In genomic region chr1:43706598-43707190, GRCh38 we compare ENCODE assay signal across 8 cellular contexts. TPM values are rescaled to one million over a fixed set of nuclear protein-coding genes. Genes with fewer than 3 reads are reported as not detected.
DNase-seq lines count a peak whose midpoint lies in the region; ATAC-seq and TF ChIP-seq lines count a peak whose summit lies in the region.

No MANE protein-coding gene starts in this region.

- intact Hi-C loops in esophagus squamous epithelium (cut with DNase I): no loop called here

- H3K4me3 ChIP-seq in HL-60 (replicated peaks; ENCODE audit: insufficient read depth, low read length) (peak overlapping the region; percentile 81), esophagus squamous epithelium (peak overlapping the region; percentile 74 to 93 (median 92)), neuron (ENCODE audit: low read length) (peak overlapping the region; percentile 87)

- H3K27me3 ChIP-seq in HL-60 (ENCODE audit: insufficient read depth, poor library complexity, severe bottlenecking) (no peaks in the 10 kb centered on the region), esophagus squamous epithelium (no peaks in the 10 kb centered on the region), neuron (ENCODE audit: insufficient read depth, low read length) (no peaks in the 10 kb centered on the region)

- H3K4me3 Mint-ChIP-seq in WTC11: peak overlapping the region; percentile 83

- H3K36me3 ChIP-seq in esophagus squamous epithelium (peaks cover 0 to 33% (median 6%) of the 10 kb centered on the region in 3 donors), neuron (ENCODE audit: insufficient read depth, low read length) (peaks cover 40% of the 10 kb centered on the region)

- peak; percentile 43 for DNase-seq in GM03348 (ENCODE audit: low spot score)
- DNase-seq in HL-60 (ENCODE audit: low read depth in 1 of 2, low spot score in 1 of 2): peak in 1 of 2 experiments; percentile 50
- DNase-seq in WTC11 (ENCODE audit: low spot score): peak; percentile 64
- DNase-seq in esophagus squamous epithelium (lab: John Stamatoyannopoulos, UW): no peak
- DNase-seq in NCI-H1048 (lab: John Stamatoyannopoulos, UW): no peak

- WGBS in esophagus squamous epithelium, 2 donors: 0 to 1% methylated on average over 10 to 11 of the region's 30 CpGs

- H2AFZ ChIP-seq in neuron (ENCODE audit: low read depth, low read length): peak overlapping the region; percentile 23

- peaks cover 30% of the 10 kb centered on the region for H3K36me3 Mint-ChIP-seq in WTC11

- H3K4me1 ChIP-seq in esophagus squamous epithelium (peaks cover 13 to 45% (median 21%) of the 10 kb centered on the region in 3 donors), neuron (ENCODE audit: insufficient read depth, low read length) (peaks cover 27% of the 10 kb centered on the region)

- H3K27ac Mint-ChIP-seq in WTC11: peak overlapping the region; percentile 78

- H3K27me3 Mint-ChIP-seq in WTC11 (ENCODE audit: low read depth): no peaks in the 10 kb centered on the region

- CTCF ChIA-PET in WTC11 (lab: Charles Lee): interaction anchor here (0.8 to 3.9 kb wide), 9 partner anchors 53 to 341 kb away, joined by 3 to 51 read pairs (median 5); no protein-coding TSS in a partner anchor

- peak overlapping the region; percentile 83 for H3K27ac ChIP-seq in HL-60 (replicated peaks)
- H3K27ac ChIP-seq in esophagus squamous epithelium: peak overlapping the region; percentile 55 to 91 (median 84)

- no peaks in the 10 kb centered on the region for H3K9me3 Mint-ChIP-seq in WTC11

- POLR2A ChIA-PET in WTC11 (lab: Charles Lee): interaction anchor here (0.6 to 1.6 kb wide), 7 partner anchors 16 to 228 kb away, joined by 3 to 5 read pairs (median 3); partner anchors contain the start of gene KDM4A

- peaks cover 17% of the 10 kb centered on the region for H3K4me1 Mint-ChIP-seq in WTC11

- H3K9me3 ChIP-seq in esophagus squamous epithelium (no peaks in the 10 kb centered on the region), neuron (ENCODE audit: low read length) (no peaks in the 10 kb centered on the region)

- TF ChIP-seq POLR2A in esophagus squamous epithelium (IDR thresholded peaks at IDR 0.05): no peak

- peak; percentile 39 for ATAC-seq in WTC11
- no peak for ATAC-seq in HG02642 (IDR thresholded peaks at IDR 0.05; ENCODE audit: poor library complexity, unreplicated experiment)
- no peak for ATAC-seq in HG02938 (IDR thresholded peaks at IDR 0.05; ENCODE audit: unreplicated experiment)

- TF ChIP-seq CTCF in HL-60 (IDR thresholded peaks at IDR 0.05; ENCODE audit: insufficient read depth, low read length): no peak
- TF ChIP-seq CTCF in WTC11 (IDR thresholded peaks at IDR 0.05): no peak
- TF ChIP-seq CTCF in esophagus squamous epithelium (IDR thresholded peaks at IDR 0.05): no peak

TF ChIP-seq in WTC11, 78 proteins besides CTCF, POLR2A, EP300 and RAD21:
- TF ChIP-seq SMAD3 (CRISPR knock-in tag; IDR thresholded peaks at IDR 0.05; ENCODE audit: borderline replicate concordance) (0 out of 2 replicates have a peak, but pooled peaks have one; percentile 53), ZNF671 (CRISPR knock-in tag; IDR thresholded peaks at IDR 0.05) (peak; percentile 67; the same call in 1 of the 2 replicates), NFYB (CRISPR knock-in tag; conservative IDR thresholded peaks at IDR 0.05; ENCODE audit: low read depth) (no peak), RELA (CRISPR knock-in tag; IDR thresholded peaks at IDR 0.05; ENCODE audit: borderline replicate concordance) (peak; percentile 79; the same call in 1 of the 2 replicates), EMX1 (CRISPR knock-in tag; IDR thresholded peaks at IDR 0.05) (0 out of 2 replicates have a peak, but pooled peaks have one; percentile 42), ZMAT4 (CRISPR knock-in tag; IDR thresholded peaks at IDR 0.05) (no peak), ZSCAN18 (CRISPR knock-in tag; IDR thresholded peaks at IDR 0.05) (0 out of 2 replicates have a peak, but pooled peaks have one; percentile 5), USF1 (CRISPR knock-in tag; IDR thresholded peaks at IDR 0.05) (0 out of 2 replicates have a peak, but pooled peaks have one; percentile 8), ZNF416 (CRISPR knock-in tag; IDR thresholded peaks at IDR 0.05) (peak; percentile 76; the same call in 1 of the 2 replicates), ESRRA (CRISPR knock-in tag; IDR thresholded peaks at IDR 0.05; ENCODE audit: borderline replicate concordance) (peak; percentile 33; the same call in 1 of the 2 replicates), PREB (CRISPR knock-in tag; IDR thresholded peaks at IDR 0.05; ENCODE audit: borderline replicate concordance) (0 out of 2 replicates have a peak, but pooled peaks have one; percentile 41), TCF7 (CRISPR knock-in tag; IDR thresholded peaks at IDR 0.05; ENCODE audit: low read depth) (no peak), ZNF425 (CRISPR knock-in tag; conservative IDR thresholded peaks at IDR 0.05) (no peak)

RNA-seq across cellular contexts. Expression of gene ST3GAL3, which starts 0.6 kb away (rescaled TPM):
- total RNA-seq in WTC11 (2021): 8.6 to 10.3 TPM (median 8.9 TPM) in 3 replicates
- 10 to 100 TPM in 1 of 4 donors, 1 to 10 TPM in 3; 2.8 to 10.7 (median 7.1) TPM for total RNA-seq in esophagus squamous epithelium

RNA-seq across cellular contexts. Expression of gene KDM4A, which starts 56.7 kb away (rescaled TPM):
- 76.5 to 78.3 TPM (median 76.7 TPM) in 3 replicates for total RNA-seq in WTC11 (2021)
- total RNA-seq in esophagus squamous epithelium: 10 to 100 TPM; 19.6 to 27.1 (median 22.4) TPM

Comparison
In these comparisons a context has a peak if more than half of its experiments do, and no peak if none do; other contexts are left out.
1. DNase-seq: peak in GM03348 (single experiment) and WTC11 (single experiment); none in esophagus squamous epithelium (single experiment) and NCI-H1048 (single experiment).
2. Peak in every context shown above with its lines, with median percentiles within 50 percentile points of each other: H3K4me3 ChIP-seq.